8 cellular contexts compared by ENCODE assay signal in the genomic region with DNA sequence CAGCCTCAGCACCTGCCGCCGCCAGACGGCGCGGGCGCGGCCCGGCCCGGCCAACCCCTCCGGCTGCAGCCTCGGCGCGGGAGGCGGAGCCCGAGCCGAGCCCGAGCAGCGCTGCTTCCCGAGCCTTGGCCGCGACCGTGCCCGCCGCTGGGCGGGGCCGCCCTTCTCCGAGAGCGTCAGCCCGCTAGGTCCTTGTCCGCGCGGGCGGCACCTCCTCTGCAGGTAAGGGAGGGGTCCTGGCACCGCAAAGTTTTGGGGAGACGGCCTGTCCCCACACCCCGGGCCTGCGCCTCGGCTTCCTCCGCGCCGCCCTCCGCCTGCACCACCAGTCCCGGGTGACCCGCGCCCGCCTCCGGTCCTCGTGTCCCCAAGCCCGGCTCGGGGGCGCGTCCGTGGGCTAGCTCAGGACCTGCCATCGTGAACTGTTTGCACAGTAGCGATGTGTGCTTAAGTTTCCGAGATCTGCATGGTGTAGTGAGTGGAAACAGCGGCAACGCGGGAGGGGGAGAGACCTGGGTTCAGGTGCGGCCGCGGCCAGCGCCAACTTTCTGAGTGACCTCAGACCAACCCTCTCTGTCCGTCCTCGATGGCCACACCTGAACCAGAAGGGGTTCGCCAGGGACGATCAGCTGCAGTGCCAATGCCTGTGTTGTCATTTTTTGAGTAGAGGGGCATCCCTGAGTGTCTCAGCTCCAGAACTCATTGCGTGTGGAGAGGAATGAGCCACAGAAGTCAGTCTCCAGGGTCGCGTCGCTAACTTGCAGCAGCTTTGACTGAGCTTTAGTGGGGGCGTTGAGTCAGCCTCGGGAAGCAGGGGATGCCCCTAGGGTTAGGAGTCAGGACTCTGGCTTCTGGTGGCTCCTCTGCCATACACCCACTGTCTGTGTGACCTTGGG. TPM values are rescaled to one million over a fixed set of nuclear protein-coding genes. Genes with fewer than 3 reads are reported as not detected.
A peak's percentile ranks its signal among the peaks of the same experiment; 100 is the strongest.
DNase-seq lines count a peak whose midpoint lies in the region; ATAC-seq and TF ChIP-seq lines count a peak whose summit lies in the region.

A gene with protein sequence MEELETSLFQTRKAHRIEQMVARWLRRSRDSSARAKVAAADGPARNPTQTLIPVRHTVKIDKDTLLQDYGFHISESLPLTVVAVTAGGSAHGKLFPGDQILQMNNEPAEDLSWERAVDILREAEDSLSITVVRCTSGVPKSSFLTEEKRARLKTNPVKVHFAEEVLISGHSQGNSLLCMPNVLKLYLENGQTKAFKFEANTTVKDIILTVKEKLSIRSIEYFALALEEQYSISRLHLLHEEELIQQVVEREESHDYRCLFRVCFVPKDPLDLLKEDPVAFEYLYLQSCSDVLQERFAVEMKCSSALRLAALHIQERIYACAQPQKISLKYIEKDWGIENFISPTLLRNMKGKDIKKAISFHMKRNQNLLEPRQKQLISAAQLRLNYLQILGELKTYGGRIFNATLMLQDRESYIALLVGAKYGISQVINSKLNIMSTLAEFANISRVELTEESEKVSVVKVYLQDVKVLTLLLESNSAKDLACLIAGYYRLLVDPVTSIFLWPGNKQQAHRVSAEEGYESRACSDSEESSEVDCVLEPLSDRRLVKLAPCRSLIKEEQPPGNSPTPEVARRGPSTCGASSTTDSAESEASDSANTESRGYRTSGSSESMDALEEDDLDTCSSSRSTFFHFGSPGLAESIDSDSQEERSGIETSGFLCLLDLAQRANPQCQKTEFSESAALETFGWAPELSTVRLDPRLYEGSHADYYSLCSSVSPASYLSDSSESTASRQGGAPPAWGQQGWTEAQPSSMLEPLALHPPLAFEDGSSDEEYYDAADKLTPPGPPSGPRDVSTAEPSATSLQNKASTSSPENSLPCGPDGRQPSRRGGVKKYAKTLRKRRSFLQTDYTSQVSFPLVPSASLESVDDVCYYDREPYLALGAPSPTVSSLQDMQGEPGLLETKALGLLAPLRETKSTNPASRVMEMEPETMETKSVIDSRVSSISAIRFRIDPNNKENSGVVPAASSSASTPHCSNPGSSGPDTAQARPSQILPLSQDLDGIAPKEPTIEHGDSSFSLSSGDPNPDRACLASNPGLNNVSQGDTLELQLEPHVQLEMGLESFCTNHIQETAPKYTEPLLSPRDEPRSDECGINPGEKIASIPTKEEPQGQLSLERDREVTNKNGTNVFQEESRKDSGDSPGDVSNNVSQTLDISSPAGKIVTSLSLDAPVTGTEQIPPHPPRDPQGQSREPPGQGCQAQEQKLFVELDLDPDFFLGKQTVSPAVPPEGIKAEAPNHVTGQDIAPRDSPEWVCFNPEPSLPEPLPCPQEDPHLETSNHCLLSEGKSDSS (N-terminal part only) (plus strand): TSS at position 82 of the 896 bp plus-strand sequence. CDS start 41,688 bp downstream, outside the sequence.

- no peak for TF ChIP-seq POLR2A in esophagus squamous epithelium (IDR thresholded peaks at IDR 0.05)

- DNase-seq in AG08396 (ENCODE audit: low spot score) (peak; percentile 85), NCI-H748 treated with DMSO at 0.1 percent for 48 hours (lab: John Stamatoyannopoulos, UW) (peak; percentile 27), esophagus squamous epithelium (lab: John Stamatoyannopoulos, UW) (no peak), natural killer cell (peak; percentile 33)
- peak; percentile 73 for DNase-seq in activated T-cell treated with anti-CD3 and anti-CD28 coated beads, Interleukin-2, amount 50 U/mL, for 24 hours

- H3K9me3 Mint-ChIP-seq in activated T-cell treated with anti-CD3 and anti-CD28 coated beads, Interleukin-2, amount 50 U/mL, for 24 hours: no peaks in the 10 kb centered on the region
- no peaks in the 10 kb centered on the region for H3K9me3 Mint-ChIP-seq in natural killer cell

- H3K4me3 ChIP-seq in esophagus squamous epithelium (peak within 1 kb of the TSS; percentile 40 to 73 (median 50)), stomach smooth muscle (ENCODE audit: low read length in 2 of 2) (peak within 1 kb of the TSS; percentile 44 to 77)

- peak within 1 kb of the TSS; percentile 69 for H3K4me3 Mint-ChIP-seq in activated T-cell treated with anti-CD3 and anti-CD28 coated beads, Interleukin-2, amount 50 U/mL, for 24 hours
- peak within 1 kb of the TSS; percentile 90 for H3K4me3 Mint-ChIP-seq in natural killer cell

- intact Hi-C loops in esophagus squamous epithelium (cut with DNase I): loop anchor here (10.0 kb wide), 1 partner anchor 64 kb away; no protein-coding TSS in a partner anchor
- intact Hi-C loops in natural killer cell (cut with micrococcal nuclease): no loop called here

- H3K4me1 ChIP-seq in esophagus squamous epithelium (peaks cover 5 to 19% (median 6%) of the 10 kb centered on the region in 3 donors), stomach smooth muscle (ENCODE audit: control insufficient read depth, insufficient read depth, low read length) (peaks cover 13% of the 10 kb centered on the region)

- WGBS in esophagus squamous epithelium, 2 donors: 3% methylated on average over 21 of the region's 73 CpGs; no CpG with 5 or more reads in 1 of the 2 donors

- ATAC-seq in GM18867 (IDR thresholded peaks at IDR 0.05; ENCODE audit: unreplicated experiment) (peak; percentile 94), HG03175 (IDR thresholded peaks at IDR 0.05; ENCODE audit: unreplicated experiment) (peak; percentile 83), natural killer cell (peak; percentile 77 to 92 (median 91))

- H3K4me1 Mint-ChIP-seq in activated T-cell treated with anti-CD3 and anti-CD28 coated beads, Interleukin-2, amount 50 U/mL, for 24 hours (ENCODE audit: low read depth): peaks cover 11% of the 10 kb centered on the region
- peaks cover 5 to 7% of the 10 kb centered on the region in 2 donors for H3K4me1 Mint-ChIP-seq in natural killer cell

- TF ChIP-seq CTCF in esophagus squamous epithelium (IDR thresholded peaks at IDR 0.05) (peak in 1 of 6 experiments; percentile 14), natural killer cell (IDR thresholded peaks at IDR 0.05) (no peak)

- H3K36me3 Mint-ChIP-seq in activated T-cell treated with anti-CD3 and anti-CD28 coated beads, Interleukin-2, amount 50 U/mL, for 24 hours (ENCODE audit: low read depth): no peaks in the 10 kb centered on the region
- no peaks in the 10 kb centered on the region for H3K36me3 Mint-ChIP-seq in natural killer cell

- no peaks in the 10 kb centered on the region for H3K9me3 ChIP-seq in esophagus squamous epithelium
- H3K9me3 ChIP-seq in stomach smooth muscle (ENCODE audit: control insufficient read depth in 2 of 2, low read length in 2 of 2): no peaks in the 10 kb centered on the region

- H3K27me3 ChIP-seq in esophagus squamous epithelium: peaks cover 0 to 94% (median 5%) of the 10 kb centered on the region in 4 donors
- H3K27me3 ChIP-seq in stomach smooth muscle (ENCODE audit: control insufficient read depth in 1 of 2, insufficient read depth in 2 of 2, low read length in 2 of 2): peaks cover 32 to 33% of the 10 kb centered on the region in 2 donors

- H3K36me3 ChIP-seq in esophagus squamous epithelium: no peaks in the 10 kb centered on the region
- no peaks in the 10 kb centered on the region for H3K36me3 ChIP-seq in stomach smooth muscle (ENCODE audit: control insufficient read depth in 2 of 2, insufficient read depth in 2 of 2, low read length in 2 of 2)

- H3K27me3 Mint-ChIP-seq in activated T-cell treated with anti-CD3 and anti-CD28 coated beads, Interleukin-2, amount 50 U/mL, for 24 hours: peaks cover 80% of the 10 kb centered on the region
- H3K27me3 Mint-ChIP-seq in natural killer cell (ENCODE audit: low read depth in 2 of 2): peaks cover 47 to 70% of the 10 kb centered on the region in 2 donors

- peak within 1 kb of the TSS in 1 of 2 donors; percentile 29 for H3K9ac ChIP-seq in stomach smooth muscle (ENCODE audit: low read length in 2 of 2)

- no peak within 1 kb of the TSS for H3K27ac ChIP-seq in esophagus squamous epithelium
- H3K27ac ChIP-seq in stomach smooth muscle (ENCODE audit: low read length): no peak within 1 kb of the TSS

- no peak within 1 kb of the TSS for H3K27ac Mint-ChIP-seq in activated T-cell treated with anti-CD3 and anti-CD28 coated beads, Interleukin-2, amount 50 U/mL, for 24 hours
- no peak within 1 kb of the TSS for H3K27ac Mint-ChIP-seq in natural killer cell

RNA-seq across cellular contexts. Expression of the gene that starts here (rescaled TPM):
- total RNA-seq in esophagus squamous epithelium (under 1 TPM in 2 of 4 donors, not detected in 2; 0.04 to 0.18 TPM), natural killer cell (not detected)

Comparison
In these comparisons a context has a peak if more than half of its experiments do, and no peak if none do; other contexts are left out.
1. Peak in DNase-seq and ATAC-seq in natural killer cell; RNA of the gene not detected or under 1 TPM.